ENCODE assay signal across 34 cellular contexts in the genomic region with DNA sequence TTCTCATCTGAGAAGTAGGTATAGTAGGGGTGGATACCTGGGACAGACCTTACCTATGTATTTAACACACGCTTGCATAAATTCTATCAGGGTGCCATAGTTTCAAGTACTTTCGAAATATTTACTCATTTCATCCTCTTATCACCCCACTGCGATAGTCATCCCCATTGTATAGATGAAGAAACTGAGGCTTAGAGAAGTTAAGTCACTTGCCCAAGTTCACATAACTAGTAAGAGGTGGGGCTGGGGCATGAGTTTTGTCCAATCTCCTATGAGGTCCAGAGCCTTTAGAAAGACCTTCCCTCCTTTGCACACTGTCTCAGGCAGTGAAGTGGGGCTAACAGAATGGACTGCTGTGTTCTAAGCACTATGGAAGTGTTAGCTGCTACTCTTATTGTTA. TPM values are rescaled to one million over a fixed set of nuclear protein-coding genes. Genes with fewer than 3 reads are reported as not detected.
"Had no signal": no experiment of that assay in that cellular context is flagged by ENCODE, and none has a peak within 500 bp of the region (broad histone marks: within the 10 kb centered on the region; RNA-seq: fewer than 3 reads in every experiment).

No MANE protein-coding gene starts in this region.

- H3K27ac Mint-ChIP-seq: nephron; stimulated activated memory B cell treated with anti-CD40 and anti-IgM and Interleukin-4, amounts not matched to agents 10 μg/mL and 1 μg/mL and 100 μg/mL, for 72 hours had no signal

- H3K79me2 ChIP-seq: hepatocyte had no signal

- H3K36me3 ChIP-seq: esophagus muscularis mucosa, gastroesophageal sphincter, heart left ventricle, ovary, spleen, thoracic aorta, tibial nerve, upper lobe of left lung had no signal

- H3K9me3 ChIP-seq: esophagus muscularis mucosa, gastroesophageal sphincter, heart left ventricle, ovary, psoas muscle, spleen, thoracic aorta, tibial nerve, upper lobe of left lung had no signal

- H3K4me3 ChIP-seq: coronary artery, esophagus muscularis mucosa, gastroesophageal sphincter, heart left ventricle, hepatocyte, ovary, psoas muscle, skin epidermis, spleen, thoracic aorta, tibial nerve, upper lobe of left lung had no signal

- H3K4me3 Mint-ChIP-seq: naive thymus-derived CD4-positive, alpha-beta T cell; nephron; stimulated activated memory B cell treated with anti-CD40 and anti-IgM and Interleukin-4, amounts not matched to agents 10 μg/mL and 1 μg/mL and 100 μg/mL, for 72 hours had no signal

- H3K36me3 Mint-ChIP-seq: stimulated activated memory B cell treated with anti-CD40 and anti-IgM and Interleukin-4, amounts not matched to agents 10 μg/mL and 1 μg/mL and 100 μg/mL, for 72 hours had no signal

- DNase-seq: dermis blood vessel endothelial cell; effector memory CD4-positive, alpha-beta T cell; foreskin keratinocyte; heart left ventricle; kidney; mesendoderm; midbrain; naive thymus-derived CD4-positive, alpha-beta T cell; nucleus accumbens; ovary; psoas muscle; right cardiac atrium; spleen; stimulated activated CD4-positive, alpha-beta T cell treated with anti-CD3 and anti-CD28 coated beads, Interleukin-4, amount 100 ng/mL, for 4 hours; stimulated activated naive CD8-positive, alpha-beta T cell treated with anti-CD3 and anti-CD28 coated beads, Interleukin-15, Interleukin-2, amounts not matched to agents 100 U/mL and 50 U/mL, for 24 hours; upper lobe of left lung had no signal

- H3K27ac ChIP-seq: coronary artery, esophagus muscularis mucosa, foreskin keratinocyte, gastroesophageal sphincter, heart left ventricle, hepatocyte, ovary, psoas muscle, skin epidermis, spleen, thoracic aorta, tibial nerve, upper lobe of left lung had no signal

- H3K4me1 ChIP-seq: foreskin keratinocyte had no signal

- H2AFZ ChIP-seq: hepatocyte had no signal

- H3K9me3 Mint-ChIP-seq: nephron; stimulated activated memory B cell treated with anti-CD40 and anti-IgM and Interleukin-4, amounts not matched to agents 10 μg/mL and 1 μg/mL and 100 μg/mL, for 72 hours had no signal

- FAIRE-seq: endothelial cell of umbilical vein, kidney, urothelium cell line had no signal

- H3K27me3 ChIP-seq: hepatocyte, ovary had no signal

RNA-seq across cellular contexts. Expression of a gene that starts 6.2 kb away (rescaled TPM):
- total RNA-seq: dermis blood vessel endothelial cell; endothelial cell of umbilical vein; epithelial cell of proximal tubule; fibroblast of lung; foreskin keratinocyte; heart left ventricle; hepatocyte; kidney; left lobe of liver; liver; lung microvascular endothelial cell; mucosa of gallbladder; naive thymus-derived CD4-positive, alpha-beta T cell; psoas muscle; renal cortical epithelial cell; spleen; thoracic aorta; upper lobe of left lung had no signal
- polyA plus RNA-seq: endothelial cell of umbilical vein; fibroblast of lung; foreskin keratinocyte; liver; naive thymus-derived CD4-positive, alpha-beta T cell had no signal
